9 cellular contexts compared by ENCODE assay signal in genomic region chr7:104971290-104972071, GRCh38. TPM values are rescaled to one million over a fixed set of nuclear protein-coding genes. Genes with fewer than 3 reads are reported as not detected.
DNase-seq lines count a peak whose midpoint lies in the region; ATAC-seq and TF ChIP-seq lines count a peak whose summit lies in the region.
"Had no signal": no experiment of that assay in that cellular context is flagged by ENCODE, and none has a peak within 500 bp of the region (broad histone marks: within the 10 kb centered on the region; RNA-seq: fewer than 3 reads in every experiment).

No MANE protein-coding gene starts in this region.

- H3K9me3 ChIP-seq in mammary epithelial cell (replicated peaks; ENCODE audit: insufficient read depth, low read length) (no peaks in the 10 kb centered on the region), suprapubic skin (no peaks in the 10 kb centered on the region)

- peak overlapping the region; percentile 26 for H3K4me2 ChIP-seq in mammary epithelial cell (ENCODE audit: insufficient read depth, low read depth, low read length)

- ATAC-seq in left colon (peak; percentile 80), GM18520 (IDR thresholded peaks at IDR 0.05; ENCODE audit: unreplicated experiment) (no peak)

- H3K79me2 ChIP-seq in mammary epithelial cell (ENCODE audit: insufficient read depth, low read length): no peaks in the 10 kb centered on the region

- H3K27me3 ChIP-seq in mammary epithelial cell (ENCODE audit: insufficient read depth, low read length): no peaks in the 10 kb centered on the region
- H3K27me3 ChIP-seq in suprapubic skin: no peaks in the 10 kb centered on the region

- H3K9ac ChIP-seq in mammary epithelial cell (ENCODE audit: insufficient read depth, low read length): peak overlapping the region; percentile 66

- H3K36me3 ChIP-seq in mammary epithelial cell (ENCODE audit: insufficient read depth, low read length) (no peaks in the 10 kb centered on the region), suprapubic skin (no peaks in the 10 kb centered on the region)

- WGBS in mammary epithelial cell (ENCODE audit: low coverage, missing lambda C conversion rate): 78% methylated on average over 3 of the region's 3 CpGs
- 55% methylated on average over 3 of the region's 3 CpGs for WGBS in suprapubic skin

- H3K4me1 ChIP-seq in mammary epithelial cell (ENCODE audit: insufficient read depth, low read length) (peaks cover 31% of the 10 kb centered on the region), suprapubic skin (peaks cover 54% of the 10 kb centered on the region)

- TF ChIP-seq POLR2A in suprapubic skin (IDR thresholded peaks at IDR 0.05): no peak

- TF ChIP-seq EP300 in suprapubic skin (IDR thresholded peaks at IDR 0.05): no peak

- peak overlapping the region; percentile 22 for H2AFZ ChIP-seq in mammary epithelial cell (ENCODE audit: low read depth, low read length)

- H3K27ac ChIP-seq in mammary epithelial cell (ENCODE audit: insufficient read depth, low read depth, low read length) (peak overlapping the region; percentile 93), suprapubic skin (peak overlapping the region; percentile 80)

- TF ChIP-seq CTCF in mammary epithelial cell (conservative IDR thresholded peaks at IDR 0.05 in 1 of 2, IDR thresholded peaks at IDR 0.05 in 1 of 2; ENCODE audit: extremely low read depth in 1 of 2, insufficient read depth in 1 of 2, low read depth in 1 of 2, low read length in 2 of 2) (no peak), suprapubic skin (IDR thresholded peaks at IDR 0.05) (no peak)

- in situ Hi-C loops in mammary epithelial cell (cut with MboI; ENCODE audit: low sequenced_read_pairs in 2 of 2): loop anchor here in 1 of 2 donors (10.0 kb wide), 1 partner anchor 47 kb away; no protein-coding TSS in a partner anchor

- BruUV-seq in mammary epithelial cell (replicated peaks; lab: Mats Ljungman, UMichigan): no TSS peak

- H3K4me3 ChIP-seq in mammary epithelial cell (replicated peaks in 1 of 3; ENCODE audit: insufficient read depth in 1 of 3, low read depth in 2 of 3, low read length in 3 of 3) (no peak overlapping the region), suprapubic skin (no peak overlapping the region)

- peak; percentile 83 for DNase-seq in NCI-H146 (lab: John Stamatoyannopoulos, UW)
- peak; percentile 72 for DNase-seq in mammary epithelial cell
- peak; percentile 42 to 71 for DNase-seq in left colon
- no peak for DNase-seq in suprapubic skin (ENCODE audit: low spot score in 2 of 2)
- DNase-seq in GM19238 (ENCODE audit: insufficient read length, low spot score): no peak
- no peak for DNase-seq in hippocampal formation (lab: John Stamatoyannopoulos, UW)
- no peak for DNase-seq in NCI-H187 treated with DMSO at 0.1 percent for 48 hours (lab: John Stamatoyannopoulos, UW)
- DNase-seq: activated naive CD8-positive, alpha-beta T cell treated with anti-CD3 and anti-CD28 coated beads, Interleukin-2, amount 10 ng/mL, durations not matched to agents 7 days and 5 days had no signal

- no peaks in the 10 kb centered on the region for H4K20me1 ChIP-seq in mammary epithelial cell (ENCODE audit: insufficient read depth, low read length)

- intact Hi-C loops in mammary epithelial cell (cut with micrococcal nuclease): no loop called here
- intact Hi-C loops in left colon (cut with DNase I, micrococcal nuclease): no loop called here

- dilution Hi-C loops in mammary epithelial cell (cut with HindIII; ENCODE audit: low sequenced_read_pairs): no loop called here

- CTCF ChIA-PET in mammary epithelial cell (lab: Charles Lee; ENCODE audit: low non-redundant PET): interaction anchor here (0.7 kb wide), 1 partner anchor 246 kb away, joined by 3 read pairs; no protein-coding TSS in a partner anchor

RNA-seq across cellular contexts. Expression of gene KMT2E, which starts 42.5 kb away (rescaled TPM):
- total RNA-seq in mammary epithelial cell: 10 to 100 TPM; 41.2 to 72.2 TPM
- 2.4 TPM for polyA plus RNA-seq in mammary epithelial cell
- polyA minus RNA-seq in mammary epithelial cell: 57.9 TPM
- 100 to 1,000 TPM; 119 TPM for total RNA-seq in left colon
- total RNA-seq in suprapubic skin: 100 to 1,000 TPM in 2 of 4 donors, 10 to 100 TPM in 2; 93.9 to 208 (median 118) TPM

Comparison
In these comparisons a context has a peak if more than half of its experiments do, and no peak if none do; other contexts are left out.
1. DNase-seq: peak in NCI-H146 (single experiment), mammary epithelial cell (single experiment) and left colon (2 of 2); none in suprapubic skin (0 of 2), GM19238 (single experiment), hippocampal formation (0 of 2) and NCI-H187 treated with DMSO at 0.1 percent for 48 hours (single experiment).